12 cellular contexts compared by ENCODE assay signal in genomic region chr12:80498059-80498728, GRCh38. TPM values are rescaled to one million over a fixed set of nuclear protein-coding genes. Genes with fewer than 3 reads are reported as not detected.
"Had no signal": no experiment of that assay in that cellular context is flagged by ENCODE, and none has a peak within 500 bp of the region (broad histone marks: within the 10 kb centered on the region; RNA-seq: fewer than 3 reads in every experiment).

No MANE protein-coding gene starts in this region.

- FAIRE-seq: colon had no signal

- H3K4me3 ChIP-seq: esophagus muscularis mucosa, mucosa of descending colon, skin epidermis, stomach, thoracic aorta had no signal

- H3K9me3 ChIP-seq: esophagus muscularis mucosa, mucosa of descending colon, neutrophil, stomach, thoracic aorta had no signal

- ATAC-seq: mucosa of descending colon; naive thymus-derived CD8-positive, alpha-beta T cell had no signal

- H3K4me1 ChIP-seq: esophagus muscularis mucosa, stomach had no signal

- DNase-seq: activated CD4-positive, alpha-beta T cell treated with anti-CD3 and anti-CD28 coated beads for 48 hours; activated naive CD4-positive, alpha-beta T cell treated with anti-CD3 and anti-CD28 coated beads for 36 hours; foreskin fibroblast; mammary epithelial cell; mucosa of descending colon; naive thymus-derived CD8-positive, alpha-beta T cell; stomach had no signal

- H3K36me3 ChIP-seq: esophagus muscularis mucosa, neutrophil, stomach, thoracic aorta had no signal

- H3K27ac ChIP-seq: esophagus muscularis mucosa, neutrophil, skin epidermis, stomach, thoracic aorta had no signal

- H3K27me3 ChIP-seq: esophagus muscularis mucosa, neutrophil, stomach had no signal

RNA-seq across cellular contexts. Expression of gene PTPRQ, which starts 54.2 kb away (rescaled TPM):
- polyA plus RNA-seq: mammary epithelial cell; naive thymus-derived CD8-positive, alpha-beta T cell had no signal
